Comparison of ENCODE assay signal across 20 cellular contexts in the genomic region with DNA sequence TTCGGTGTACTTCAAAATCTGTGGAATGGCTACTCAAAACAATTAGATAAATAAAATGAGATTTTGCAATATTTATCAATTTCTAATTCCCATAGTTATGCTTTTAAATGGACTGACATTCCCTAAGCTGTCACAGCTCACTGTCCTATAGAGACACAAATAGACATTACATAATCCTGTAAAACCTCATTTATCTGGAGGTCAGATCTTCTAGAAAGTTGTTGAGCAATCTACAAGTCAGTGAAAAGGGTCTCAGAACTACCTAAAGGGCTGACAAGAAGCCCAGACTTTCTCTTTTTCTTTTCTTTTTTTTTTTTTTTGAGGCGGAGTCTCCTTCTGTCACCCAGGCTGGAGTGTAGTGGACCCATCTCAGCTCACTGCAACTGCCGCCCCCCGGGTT.
"Had no signal": no experiment of that assay in that cellular context is flagged by ENCODE, and none has a peak within 500 bp of the region (broad histone marks: within the 10 kb centered on the region; RNA-seq: fewer than 3 reads in every experiment).

No MANE protein-coding gene starts in this region.

- H3K27me3 Mint-ChIP-seq: naive thymus-derived CD4-positive, alpha-beta T cell; stimulated activated naive B cell treated with anti-CD40 and anti-IgM and Interleukin-4, amounts not matched to agents 10 μg/mL and 1 μg/mL and 100 μg/mL, for 72 hours; stimulated activated naive CD8-positive, alpha-beta T cell treated with anti-CD3 and anti-CD28 coated beads, Interleukin-15, amount 100 ng/mL, for 72 hours had no signal

- H3K9me3 Mint-ChIP-seq: naive thymus-derived CD4-positive, alpha-beta T cell; stimulated activated naive B cell treated with anti-CD40 and anti-IgM and Interleukin-4, amounts not matched to agents 10 μg/mL and 1 μg/mL and 100 μg/mL, for 72 hours; stimulated activated naive CD8-positive, alpha-beta T cell treated with anti-CD3 and anti-CD28 coated beads, Interleukin-15, amount 100 ng/mL, for 72 hours had no signal

- H3K27ac ChIP-seq: dorsolateral prefrontal cortex, heart left ventricle, psoas muscle, right lobe of liver, spleen, testis, tibial nerve had no signal

- DNase-seq: cortex of kidney; dorsolateral prefrontal cortex; effector CD8-positive, alpha-beta T cell; heart left ventricle; hypothalamus; kidney glomerular epithelial cell; mammary epithelial cell; naive thymus-derived CD4-positive, alpha-beta T cell; nephron progenitor cell; psoas muscle; retina; right lobe of liver; spleen; stimulated activated CD4-positive, alpha-beta T cell treated with anti-CD3 and anti-CD28 coated beads, Interleukin-15, amount 100 ng/mL, for 24 hours; stimulated activated CD4-positive, alpha-beta T cell treated with anti-CD3 and anti-CD28 coated beads, Interleukin-1b, Interleukin-23, amount 100 ng/mL, for 48 hours; stimulated activated CD4-positive, alpha-beta T cell treated with anti-CD3 and anti-CD28 coated beads, Interleukin-4, amount 100 ng/mL, for 24 hours; stimulated activated naive B cell treated with anti-CD40 and anti-IgM and Interleukin-4, amounts not matched to agents 10 μg/mL and 1 μg/mL and 100 μg/mL, for 72 hours; stimulated activated naive CD8-positive, alpha-beta T cell treated with anti-CD3 and anti-CD28 coated beads, Interleukin-15, amount 100 ng/mL, for 72 hours; testis had no signal

- H3K4me3 ChIP-seq: dorsolateral prefrontal cortex, heart left ventricle, psoas muscle, right lobe of liver, spleen, testis, tibial nerve had no signal

- H3K9me3 ChIP-seq: heart left ventricle, psoas muscle, right lobe of liver, spleen, testis, tibial nerve had no signal

- ATAC-seq: heart left ventricle; naive thymus-derived CD4-positive, alpha-beta T cell; psoas muscle; stimulated activated naive B cell treated with anti-CD40 and anti-IgM and Interleukin-4, amounts not matched to agents 10 μg/mL and 1 μg/mL and 100 μg/mL, for 72 hours; stimulated activated naive CD8-positive, alpha-beta T cell treated with anti-CD3 and anti-CD28 coated beads, Interleukin-15, amount 100 ng/mL, for 72 hours had no signal

- H3K4me3 Mint-ChIP-seq: nephron progenitor cell; stimulated activated naive B cell treated with anti-CD40 and anti-IgM and Interleukin-4, amounts not matched to agents 10 μg/mL and 1 μg/mL and 100 μg/mL, for 72 hours; stimulated activated naive CD8-positive, alpha-beta T cell treated with anti-CD3 and anti-CD28 coated beads, Interleukin-15, amount 100 ng/mL, for 72 hours had no signal

- H3K4me1 ChIP-seq: psoas muscle, right lobe of liver, spleen, testis, tibial nerve had no signal

- H3K27ac Mint-ChIP-seq: stimulated activated naive B cell treated with anti-CD40 and anti-IgM and Interleukin-4, amounts not matched to agents 10 μg/mL and 1 μg/mL and 100 μg/mL, for 72 hours; stimulated activated naive CD8-positive, alpha-beta T cell treated with anti-CD3 and anti-CD28 coated beads, Interleukin-15, amount 100 ng/mL, for 72 hours had no signal

- H3K4me1 Mint-ChIP-seq: nephron progenitor cell had no signal
